1 cellular context compared by ENCODE assay signal in genomic region chr16:742905-743304, GRCh38. TPM values are rescaled to one million over a fixed set of nuclear protein-coding genes. Genes with fewer than 3 reads are reported as not detected.
"Had no signal": no experiment of that assay in that cellular context is flagged by ENCODE, and none has a peak within 500 bp of the region (broad histone marks: within the 10 kb centered on the region; RNA-seq: fewer than 3 reads in every experiment).

No MANE protein-coding gene starts in this region.

RNA-seq across cellular contexts. Expression of gene MSLN, which starts 17.6 kb away (rescaled TPM):
- total RNA-seq: LHCN-M2 had no signal
